ENCODE assay signal across 1 cellular context in genomic region chr1:27831568-27832410, GRCh38.
A peak's percentile ranks its signal among the peaks of the same experiment; 100 is the strongest.
TF ChIP-seq lines count a peak whose summit lies in the region.

No MANE protein-coding gene starts in this region.

TF ChIP-seq in HEK293, 187 proteins besides CTCF, POLR2A, EP300 and RAD21 (continued from another document):
- TF ChIP-seq ZBTB11 (tag by site-specific recombination; conservative IDR thresholded peaks at IDR 0.05; ENCODE audit: low read depth) (0 out of 2 replicates have a peak, but pooled peaks have one; percentile 2), TRIM28 (IDR thresholded peaks at IDR 0.05; ENCODE audit: borderline replicate concordance, low read length) (no peak), ZBTB1 (tag by site-specific recombination; IDR thresholded peaks at IDR 0.05) (no peak)
